In genomic region chr17:20066253-20066652, GRCh38 we compare ENCODE assay signal across 1 cellular context.
TF ChIP-seq lines count a peak whose summit lies in the region.

No MANE protein-coding gene starts in this region.

TF ChIP-seq in HepG2, 621 proteins besides CTCF, POLR2A, EP300 and RAD21 (continued from another document):
- TF ChIP-seq ARID3A (IDR thresholded peaks at IDR 0.05; ENCODE audit: low read depth, low read length) = no peak
- no peak for TF ChIP-seq KMT2B (CRISPR knock-in tag; IDR thresholded peaks at IDR 0.05)
- TF ChIP-seq NFIB (CRISPR knock-in tag; IDR thresholded peaks at IDR 0.05; ENCODE audit: borderline replicate concordance) = no peak
- TF ChIP-seq MED8 (CRISPR knock-in tag; IDR thresholded peaks at IDR 0.05; ENCODE audit: insufficient replicate concordance) = no peak
